In the genomic region with DNA sequence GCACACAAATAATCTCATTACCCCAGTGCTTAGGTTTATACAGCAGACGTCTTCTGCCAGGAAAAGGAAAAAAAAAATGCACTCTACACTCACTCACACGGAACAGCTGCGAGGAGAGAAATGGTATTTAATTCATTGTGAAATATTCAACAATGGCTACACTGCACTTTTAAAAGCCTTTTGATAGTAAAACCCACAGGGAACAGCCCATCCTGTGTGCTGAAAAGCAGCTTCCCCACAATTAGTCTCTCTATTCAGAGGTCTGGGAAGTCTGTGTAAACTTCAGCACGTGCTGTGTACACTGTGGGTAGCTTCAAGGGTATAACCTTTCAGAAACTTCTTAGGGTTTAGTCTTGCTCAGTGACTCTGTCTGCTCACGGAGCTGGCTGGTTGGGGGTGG, we compare ENCODE assay signal across 8 cellular contexts. TPM values are rescaled to one million over a fixed set of nuclear protein-coding genes. Genes with fewer than 3 reads are reported as not detected.
DNase-seq lines count a peak whose midpoint lies in the region; ATAC-seq and TF ChIP-seq lines count a peak whose summit lies in the region.

No MANE protein-coding gene starts in this region.

- H3K4me3 ChIP-seq in neuronal stem cell (ENCODE audit: low read length in 2 of 2) (no peak overlapping the region), BE2C (ENCODE audit: low read depth, low read length) (no peak overlapping the region)

- H3K14ac ChIP-seq in neuronal stem cell (ENCODE audit: low read length), result no peak overlapping the region

- no peak overlapping the region for H2BK15ac ChIP-seq in neuronal stem cell (ENCODE audit: low read length)

- no peak overlapping the region for H3K23ac ChIP-seq in neuronal stem cell (ENCODE audit: low read depth, low read length, poor library complexity)

- H3K9me3 ChIP-seq in neuronal stem cell (replicated peaks in 1 of 2; ENCODE audit: control insufficient read depth in 2 of 2, insufficient read depth in 1 of 2, low read depth in 1 of 2, low read length in 2 of 2) (no peaks in the 10 kb centered on the region), BE2C (no peaks in the 10 kb centered on the region)

- peak overlapping the region; percentile 19 for H3K4me2 ChIP-seq in neuronal stem cell (ENCODE audit: insufficient read depth, low read length, poor library complexity, severe bottlenecking)

- ATAC-seq in HG03108 (IDR thresholded peaks at IDR 0.05; ENCODE audit: unreplicated experiment) (no peak), GM19397 (IDR thresholded peaks at IDR 0.05; ENCODE audit: unreplicated experiment) (no peak)

- no peak overlapping the region for H4K91ac ChIP-seq in neuronal stem cell (ENCODE audit: low read depth, low read length, poor library complexity)

- peaks cover 2 to 17% of the 10 kb centered on the region in 2 donors for H3K4me1 ChIP-seq in neuronal stem cell (ENCODE audit: control insufficient read depth in 2 of 2, insufficient read depth in 1 of 2, low read depth in 1 of 2, low read length in 2 of 2)
- peaks cover 4% of the 10 kb centered on the region; the same call in 1 of the 2 replicates for H3K4me1 ChIP-seq in BE2C

- H3K9ac ChIP-seq in neuronal stem cell (ENCODE audit: low read depth, low read length, poor library complexity), result no peak overlapping the region

- no peak overlapping the region for H3K4ac ChIP-seq in neuronal stem cell (ENCODE audit: low read length)

- H2AFZ ChIP-seq in neuronal stem cell (ENCODE audit: low read length), result no peak overlapping the region

- no peak overlapping the region for H2BK120ac ChIP-seq in neuronal stem cell (ENCODE audit: low read depth, low read length)

- TF ChIP-seq CTCF in BE2C (IDR thresholded peaks at IDR 0.05; ENCODE audit: low read depth, low read length), result no peak

- H3K36me3 ChIP-seq in neuronal stem cell (replicated peaks in 1 of 2; ENCODE audit: control insufficient read depth in 2 of 2, insufficient read depth in 2 of 2, low read length in 2 of 2) (no peaks in the 10 kb centered on the region), BE2C (no peaks in the 10 kb centered on the region)

- H3K27me3 ChIP-seq in neuronal stem cell (ENCODE audit: control insufficient read depth in 3 of 3, insufficient read depth in 3 of 3, low read depth in 1 of 3, low read length in 3 of 3), result peaks cover 2 to 67% (median 15%) of the 10 kb centered on the region in 3 experiments
- H3K27me3 ChIP-seq in BE2C, result no peaks in the 10 kb centered on the region

- H3K18ac ChIP-seq in neuronal stem cell (ENCODE audit: low read length), result no peak overlapping the region

- no peak overlapping the region for H2AK5ac ChIP-seq in neuronal stem cell (ENCODE audit: low read depth, low read length)

- H2BK5ac ChIP-seq in neuronal stem cell (ENCODE audit: low read length), result no peak overlapping the region

- no peak overlapping the region for H2BK12ac ChIP-seq in neuronal stem cell (ENCODE audit: low read length)

- H4K8ac ChIP-seq in neuronal stem cell (ENCODE audit: low read depth, low read length), result no peak overlapping the region

- H3K79me1 ChIP-seq in neuronal stem cell (ENCODE audit: low read depth, low read length), result no peaks in the 10 kb centered on the region

- DNase-seq in DMS79 treated with DMSO at 0.1 percent for 48 hours (lab: John Stamatoyannopoulos, UW), result peak; percentile 87
- peak; percentile 43 for DNase-seq in NCI-H146 treated with DMSO at 0.1 percent for 48 hours (lab: John Stamatoyannopoulos, UW; ENCODE audit: unreplicated experiment)
- DNase-seq in central memory CD4-positive, alpha-beta T cell, result peak; percentile 13
- no peak for DNase-seq in neuronal stem cell (ENCODE audit: low spot score)
- DNase-seq in hippocampal formation (lab: John Stamatoyannopoulos, UW), result no peak
- no peak for DNase-seq in BE2C

- no CpG with 5 or more reads among the region's 5 CpGs for WGBS in neuronal stem cell (ENCODE audit: extremely low coverage in 2 of 2, insufficient read length in 2 of 2, insufficient replicate concordance in 1 of 2), 2 donors

- H3K27ac ChIP-seq in neuronal stem cell (replicated peaks; ENCODE audit: low read length), result no peak overlapping the region

RNA-seq across cellular contexts. Expression of a gene that starts 42.7 kb away (rescaled TPM):
- 0.33 TPM for polyA plus RNA-seq in neuronal stem cell (2013, experiment 1 of 2)
- polyA plus RNA-seq in neuronal stem cell (2013, experiment 2 of 2), result 0.37 TPM
- polyA plus RNA-seq in BE2C (2012; ENCODE audit: insufficient read depth, insufficient read length, low read depth), result 23.4 TPM

Comparison
In these comparisons a context has a peak if more than half of its experiments do, and no peak if none do; other contexts are left out.
1. DNase-seq: peak in DMS79 treated with DMSO at 0.1 percent for 48 hours (single experiment), NCI-H146 treated with DMSO at 0.1 percent for 48 hours (single experiment) and central memory CD4-positive, alpha-beta T cell (single experiment); none in neuronal stem cell (single experiment), hippocampal formation (0 of 2) and BE2C (single experiment).